Comparison of ENCODE assay signal across 13 cellular contexts in genomic region chr14:105187935-105188524, GRCh38. TPM values are rescaled to one million over a fixed set of nuclear protein-coding genes. Genes with fewer than 3 reads are reported as not detected.
DNase-seq lines count a peak whose midpoint lies in the region; ATAC-seq and TF ChIP-seq lines count a peak whose summit lies in the region.
"Had no signal": no experiment of that assay in that cellular context is flagged by ENCODE, and none has a peak within 500 bp of the region (broad histone marks: within the 10 kb centered on the region; RNA-seq: fewer than 3 reads in every experiment).

No MANE protein-coding gene starts in this region.

- DNase-seq in Calu3: peak; percentile 68
- peak; percentile 78 to 81 for DNase-seq in SHP77 (lab: John Stamatoyannopoulos, UW)
- DNase-seq in left lung: no peak
- no peak for DNase-seq in NCI-H345 treated with DMSO at 0.1 percent for 48 hours (lab: John Stamatoyannopoulos, UW; ENCODE audit: unreplicated experiment)
- no peak for DNase-seq in stimulated activated CD4-positive, alpha-beta T cell treated with anti-CD3 and anti-CD28 coated beads, Interleukin-4, amount 100 ng/mL, for 1 hour
- DNase-seq: effector memory CD4-positive, alpha-beta T cell; stimulated activated CD4-positive, alpha-beta T cell treated with anti-CD3 and anti-CD28 coated beads, Interleukin-4, amount 100 ng/mL, for 24 hours had no signal

- H3K27ac Mint-ChIP-seq in Calu3 (ENCODE audit: unreplicated experiment): no peak overlapping the region

- H3K4me1 ChIP-seq in left lung: peaks cover 0 to 8% of the 10 kb centered on the region in 2 donors
- H3K4me1 ChIP-seq: ascending aorta had no signal

- peaks cover 0 to 4% of the 10 kb centered on the region in 2 donors for H3K9me3 ChIP-seq in left lung

- H3K27me3 Mint-ChIP-seq in Calu3 (ENCODE audit: unreplicated experiment): peaks cover 55% of the 10 kb centered on the region

- no peak overlapping the region for H3K27ac ChIP-seq in left lung
- H3K27ac ChIP-seq: ascending aorta, C4-2B had no signal

- H3K36me3 ChIP-seq in left lung: no peaks in the 10 kb centered on the region
- H3K36me3 ChIP-seq: ascending aorta had no signal

- intact Hi-C loops in Calu3 (cut with micrococcal nuclease; ENCODE audit: unreplicated experiment): loop anchor here (5.0 kb wide), 1 partner anchor 96 kb away; no protein-coding TSS in a partner anchor
- intact Hi-C loops in left lung (cut with DNase I): no loop called here

- peaks cover 0 to 17% of the 10 kb centered on the region in 2 donors for H3K27me3 ChIP-seq in left lung
- H3K27me3 ChIP-seq: ascending aorta had no signal

- no peak overlapping the region for H3K4me3 Mint-ChIP-seq in Calu3 (ENCODE audit: low read depth, unreplicated experiment)

- H3K9me3 Mint-ChIP-seq in Calu3 (ENCODE audit: low read depth, unreplicated experiment): peaks cover 2% of the 10 kb centered on the region

- TF ChIP-seq CTCF in Calu3 (IDR thresholded peaks at IDR 0.05; ENCODE audit: unreplicated experiment) (peak; percentile 35), GM12875 (IDR thresholded peaks at IDR 0.05; ENCODE audit: borderline replicate concordance, insufficient read depth, low read depth, low read length) (0 out of 2 replicates have a peak, but pooled peaks have one; percentile 5), left lung (IDR thresholded peaks at IDR 0.05) (peak in 1 of 2 donors; percentile 30)

- no TSS peak for BruUV-seq in Calu3 (replicated peaks; lab: Mats Ljungman, UMichigan)

- H3K4me1 Mint-ChIP-seq in Calu3 (ENCODE audit: low read depth, unreplicated experiment): no peaks in the 10 kb centered on the region

- H3K4me3 ChIP-seq in GM12875 (ENCODE audit: low read depth, low read length) (no peak overlapping the region), left lung (no peak overlapping the region)
- H3K4me3 ChIP-seq: ascending aorta had no signal

- CTCF ChIA-PET in Calu3 (lab: Charles Lee): interaction anchor here (0.6 to 1.5 kb wide), 2 partner anchors 97 to 254 kb away, joined by 3 to 10 read pairs; no protein-coding TSS in a partner anchor

- peaks cover 15% of the 10 kb centered on the region for H3K36me3 Mint-ChIP-seq in Calu3 (ENCODE audit: insufficient read depth, unreplicated experiment)

- ATAC-seq in left lung (peak; percentile 92), HG02885 (IDR thresholded peaks at IDR 0.05; ENCODE audit: poor library complexity, unreplicated experiment) (no peak), GM18870 (IDR thresholded peaks at IDR 0.05; ENCODE audit: unreplicated experiment) (no peak)

RNA-seq across cellular contexts. Expression of gene NUDT14, which starts 6.9 kb away (rescaled TPM):
- total RNA-seq in Calu3 (2022) (38.0 TPM in 2 replicates), left lung (10 to 100 TPM; 52.5 to 77.5 TPM)

RNA-seq across cellular contexts. Expression of gene JAG2, which starts 19.5 kb away (rescaled TPM):
- total RNA-seq in Calu3 (2022): 13.8 and 17.6 TPM in 2 replicates
- total RNA-seq in left lung: 10 to 100 TPM; 32.0 to 34.2 TPM
- total RNA-seq: RPMI7951 had no signal

Comparison
In these comparisons a context has a peak if more than half of its experiments do, and no peak if none do; other contexts are left out.
1. DNase-seq: peak in Calu3 (single experiment) and SHP77 (2 of 2); none in left lung (0 of 2), NCI-H345 treated with DMSO at 0.1 percent for 48 hours (single experiment) and stimulated activated CD4-positive, alpha-beta T cell treated with anti-CD3 and anti-CD28 coated beads, Interleukin-4, amount 100 ng/mL, for 1 hour (single experiment).